11 cellular contexts compared by ENCODE assay signal in the genomic region with DNA sequence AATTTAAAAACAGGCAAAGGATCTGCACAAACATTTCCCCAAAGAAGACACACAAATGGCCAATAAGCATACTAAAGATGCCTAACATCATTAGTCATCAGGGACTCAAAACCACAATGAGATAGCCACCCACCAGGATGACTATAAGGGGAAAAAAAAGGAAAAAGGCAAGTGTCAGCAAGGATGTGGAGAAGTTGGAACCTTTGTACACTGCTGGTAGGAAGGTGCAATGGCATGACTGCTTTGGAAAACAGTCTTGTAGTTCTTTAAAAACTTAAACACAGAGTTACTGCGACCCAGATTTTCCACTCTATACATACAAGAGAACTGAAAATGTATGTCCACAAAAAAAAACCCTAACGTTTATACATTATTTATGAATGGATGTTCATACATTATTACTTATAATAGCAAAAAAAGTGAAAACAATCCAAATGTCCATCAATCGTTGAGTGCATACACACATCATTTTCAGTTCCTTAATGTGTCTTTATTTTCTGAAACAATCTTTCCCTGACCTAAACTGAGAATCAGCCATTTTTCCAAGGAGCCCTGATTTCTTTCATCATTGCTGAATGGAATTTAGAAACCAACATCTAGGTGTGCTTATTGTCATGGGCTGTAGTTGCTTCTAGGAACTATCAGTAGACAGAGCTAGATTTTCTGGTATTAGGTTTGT.
DNase-seq lines count a peak whose midpoint lies in the region; ATAC-seq and TF ChIP-seq lines count a peak whose summit lies in the region.
"Had no signal": no experiment of that assay in that cellular context is flagged by ENCODE, and none has a peak within 500 bp of the region (broad histone marks: within the 10 kb centered on the region; RNA-seq: fewer than 3 reads in every experiment).

No MANE protein-coding gene starts in this region.

- peak; percentile 99 for ATAC-seq in HCT116
- ATAC-seq in HG03460 (IDR thresholded peaks at IDR 0.05; ENCODE audit: unreplicated experiment) = no peak
- ATAC-seq: esophagus mucosa had no signal

- no peaks in the 10 kb centered on the region for H4K20me1 ChIP-seq in HCT116 (ENCODE audit: insufficient read depth)

- H3K27me3 ChIP-seq in HCT116 (ENCODE audit: insufficient read depth, low read length) (no peaks in the 10 kb centered on the region), left ventricle myocardium inferior (ENCODE audit: low read depth) (no peaks in the 10 kb centered on the region)
- H3K27me3 ChIP-seq in CD4-positive, alpha-beta memory T cell (ENCODE audit: insufficient read depth, low read length) = no peaks in the 10 kb centered on the region

- no peak overlapping the region for H3K27ac Mint-ChIP-seq in immature natural killer cell
- H3K27ac Mint-ChIP-seq in CD4-positive, alpha-beta memory T cell = no peak overlapping the region

- intact Hi-C loops in HCT116 (cut with micrococcal nuclease) (no loop called here), left ventricle myocardium inferior (cut with micrococcal nuclease) (no loop called here)
- intact Hi-C loops in CD4-positive, alpha-beta memory T cell (cut with micrococcal nuclease) = no loop called here

- peak overlapping the region; percentile 85 for H2AFZ ChIP-seq in HCT116 (ENCODE audit: low read depth, low read length, poor library complexity, severe bottlenecking)

- BruUV-seq in HCT116 (replicated peaks; lab: Mats Ljungman, UMichigan) = no TSS peak

- H3K36me3 ChIP-seq in HCT116 (ENCODE audit: control insufficient read depth in 1 of 2, insufficient read depth in 2 of 2, low read length in 2 of 2) = no peaks in the 10 kb centered on the region
- H3K36me3 ChIP-seq in left ventricle myocardium inferior = no peaks in the 10 kb centered on the region
- H3K36me3 ChIP-seq in CD4-positive, alpha-beta memory T cell (ENCODE audit: insufficient read depth, low read length) = no peaks in the 10 kb centered on the region

- peak; percentile 38 for DNase-seq in AG08396 (ENCODE audit: low spot score)
- DNase-seq in HCT116 (ENCODE audit: low read depth, low spot score) = peak; percentile 88
- DNase-seq in T1000 (lab: John Stamatoyannopoulos, UW) = peak; percentile 31
- peak; percentile 31 for DNase-seq in hepatic stellate cell (ENCODE audit: low spot score)
- no peak for DNase-seq in immature natural killer cell
- DNase-seq in left ventricle myocardium inferior = no peak
- DNase-seq in CD4-positive, alpha-beta memory T cell = no peak
- DNase-seq: activated T-cell treated with anti-CD3 and anti-CD28 coated beads for 4 hours, DMS153 had no signal

- H3K79me2 ChIP-seq in HCT116 (ENCODE audit: insufficient read depth, low read length) = no peaks in the 10 kb centered on the region

- no peak overlapping the region for H3K27ac ChIP-seq in HCT116 (ENCODE audit: low read depth, low read length)
- no peak overlapping the region for H3K27ac ChIP-seq in left ventricle myocardium inferior (replicated peaks)
- H3K27ac ChIP-seq in CD4-positive, alpha-beta memory T cell (ENCODE audit: low read depth, low read length) = no peak overlapping the region

- no peak overlapping the region for H3K4me3 Mint-ChIP-seq in immature natural killer cell
- H3K4me3 Mint-ChIP-seq in CD4-positive, alpha-beta memory T cell = no peak overlapping the region

- no peaks in the 10 kb centered on the region for H3K9me3 Mint-ChIP-seq in immature natural killer cell
- H3K9me3 Mint-ChIP-seq in CD4-positive, alpha-beta memory T cell = peaks cover 0 to 2% (median 0%) of the 10 kb centered on the region in 8 donors

- no peaks in the 10 kb centered on the region for H3K4me1 Mint-ChIP-seq in immature natural killer cell
- H3K4me1 Mint-ChIP-seq in CD4-positive, alpha-beta memory T cell = no peaks in the 10 kb centered on the region

- no peak overlapping the region; the same call in 1 of the 2 replicates for H3K9ac ChIP-seq in HCT116 (ENCODE audit: low read length)

- no peak for TF ChIP-seq POLR2A in HCT116 (IDR thresholded peaks at IDR 0.05; ENCODE audit: borderline replicate concordance, extremely low read depth, insufficient read depth, insufficient read length)

- H3K9me2 ChIP-seq in HCT116 (ENCODE audit: insufficient read depth) = no peaks in the 10 kb centered on the region

- H3K4me1 ChIP-seq in HCT116 (ENCODE audit: control insufficient read depth in 1 of 2, insufficient read depth in 2 of 2, low read length in 2 of 2) = peaks cover 11 to 17% of the 10 kb centered on the region in 2 experiments
- H3K4me1 ChIP-seq in left ventricle myocardium inferior = no peaks in the 10 kb centered on the region
- no peaks in the 10 kb centered on the region for H3K4me1 ChIP-seq in CD4-positive, alpha-beta memory T cell (ENCODE audit: insufficient read depth, low read length)

- H3K4me3 ChIP-seq in HCT116 (replicated peaks in 1 of 2; ENCODE audit: low read depth in 1 of 2, low read length in 2 of 2) (peak overlapping the region in 1 of 2 experiments; percentile 6; a peak in 1 of 4 replicates), left ventricle myocardium inferior (no peak overlapping the region)
- no peak overlapping the region for H3K4me3 ChIP-seq in CD4-positive, alpha-beta memory T cell (ENCODE audit: low read length in 2 of 2)

- TF ChIP-seq CTCF in HCT116 (IDR thresholded peaks at IDR 0.05 in 2 of 3, conservative IDR thresholded peaks at IDR 0.05 in 1 of 3; ENCODE audit: borderline replicate concordance in 1 of 3, insufficient read depth in 1 of 3, low read depth in 2 of 3, low read length in 2 of 3) = peak in 2 of 3 experiments; percentile 46 to 53; a peak in 4 of 6 replicates
- no peak for TF ChIP-seq CTCF in left ventricle myocardium inferior (IDR thresholded peaks at IDR 0.05; ENCODE audit: borderline replicate concordance)

- POLR2A ChIA-PET in HCT116 (lab: Charles Lee) = no interaction called here
- POLR2A ChIA-PET in CD4-positive, alpha-beta memory T cell (lab: Charles Lee; ENCODE audit: partially characterized antibody) = no interaction called here

- H3K9me3 ChIP-seq in HCT116 (ENCODE audit: control insufficient read depth in 1 of 2, insufficient read depth in 1 of 2, low read depth in 1 of 2, low read length in 2 of 2) (peaks cover 0 to 4% of the 10 kb centered on the region in 2 experiments; a peak in 1 of 4 replicates), left ventricle myocardium inferior (replicated peaks) (peaks cover 3% of the 10 kb centered on the region)
- no peaks in the 10 kb centered on the region for H3K9me3 ChIP-seq in CD4-positive, alpha-beta memory T cell (ENCODE audit: control insufficient read depth in 1 of 2, low read length in 2 of 2)

- peaks cover 2 to 5% (median 3%) of the 10 kb centered on the region in 3 donors for H3K27me3 Mint-ChIP-seq in immature natural killer cell (ENCODE audit: low read depth in 3 of 3)
- peaks cover 0 to 2% of the 10 kb centered on the region in 2 donors for H3K27me3 Mint-ChIP-seq in CD4-positive, alpha-beta memory T cell

- peak; percentile 24 for TF ChIP-seq RAD21 in HCT116 (IDR thresholded peaks at IDR 0.05; ENCODE audit: low read depth)

- H3K4me2 ChIP-seq in HCT116 (ENCODE audit: low read length) = peak overlapping the region; percentile 58

- H3K36me3 Mint-ChIP-seq in immature natural killer cell = no peaks in the 10 kb centered on the region
- no peaks in the 10 kb centered on the region for H3K36me3 Mint-ChIP-seq in CD4-positive, alpha-beta memory T cell

- RAD21 ChIA-PET in HCT116 (lab: Charles Lee; ENCODE audit: low non-redundant PET in 1 of 2, low total read pairs in 2 of 2, uncharacterized antibody in 2 of 2, unreplicated experiment in 2 of 2) = no interaction called here

- CTCF ChIA-PET in HCT116 (lab: Charles Lee) = no interaction called here
- CTCF ChIA-PET in CD4-positive, alpha-beta memory T cell (lab: Charles Lee; ENCODE audit: partially characterized antibody) = interaction anchor here (1.0 kb wide), 1 partner anchor 12 kb away, joined by 3 read pairs; no protein-coding TSS in a partner anchor

TF ChIP-seq in HCT116, 20 proteins besides CTCF, POLR2A, EP300 and RAD21 (continues in another document):
- TF ChIP-seq ELF1 (IDR thresholded peaks at IDR 0.05; ENCODE audit: borderline replicate concordance, low read depth) (no peak), JUND (IDR thresholded peaks at IDR 0.05) (peak; percentile 85), SRF (IDR thresholded peaks at IDR 0.05; ENCODE audit: low read depth) (peak; percentile 83), CEBPB (IDR thresholded peaks at IDR 0.05; ENCODE audit: low read depth) (peak; percentile 58; the same call in 1 of the 2 replicates), ZFX (IDR thresholded peaks at IDR 0.05) (no peak), REST (IDR thresholded peaks at IDR 0.05; ENCODE audit: low read depth) (no peak), EZH2phosphoT487 (IDR thresholded peaks at IDR 0.05; ENCODE audit: borderline replicate concordance) (no peak), SIN3A (IDR thresholded peaks at IDR 0.05; ENCODE audit: low read depth) (no peak), EGR1 (IDR thresholded peaks at IDR 0.05; ENCODE audit: low read depth) (peak; percentile 88), SP1 (IDR thresholded peaks at IDR 0.05; ENCODE audit: low read depth) (peak; percentile 63)

Comparison
In these comparisons a context has a peak if more than half of its experiments do, and no peak if none do; other contexts are left out.
1. DNase-seq: peak in AG08396 (single experiment), HCT116 (single experiment), T1000 (single experiment) and hepatic stellate cell (single experiment); none in immature natural killer cell (0 of 3), left ventricle myocardium inferior (single experiment) and CD4-positive, alpha-beta memory T cell (0 of 5).